In genomic region chr20:17579369-17580039, GRCh38 we compare ENCODE assay signal across 23 cellular contexts. TPM values are rescaled to one million over a fixed set of nuclear protein-coding genes. Genes with fewer than 3 reads are reported as not detected.
DNase-seq lines count a peak whose midpoint lies in the region; ATAC-seq, FAIRE-seq and TF ChIP-seq lines count a peak whose summit lies in the region.
"Had no signal": no experiment of that assay in that cellular context is flagged by ENCODE, and none has a peak within 500 bp of the region (broad histone marks: within the 10 kb centered on the region; RNA-seq: fewer than 3 reads in every experiment).

No MANE protein-coding gene starts in this region.

- H3K27ac ChIP-seq in breast epithelium (no peak overlapping the region), ascending aorta (peak overlapping the region in 1 of 2 donors; percentile 50), tibial artery (peak overlapping the region; percentile 50 to 99), caudate nucleus (ENCODE audit: low read depth, low read length) (no peak overlapping the region), kidney (ENCODE audit: low read depth in 2 of 2, low read length in 2 of 2) (no peak overlapping the region)
- H3K27ac ChIP-seq: C4-2B, spleen, VCaP had no signal

- POLR2A ChIA-PET in MCF 10A (lab: Yijun Ruan, JAX): interaction anchor here (0.9 to 9.3 kb wide), 6 partner anchors 7 to 37 kb away, joined by 3 to 168 read pairs (median 4); partner anchors contain the start of gene DSTN

- H3K27me3 Mint-ChIP-seq in MCF 10A (ENCODE audit: insufficient read depth, unreplicated experiment): no peaks in the 10 kb centered on the region
- H3K27me3 Mint-ChIP-seq: naive B cell, T-cell had no signal

- H3K4me3 ChIP-seq in breast epithelium (no peak overlapping the region), ascending aorta (peak overlapping the region; percentile 8 to 93), tibial artery (peak overlapping the region; percentile 10 to 85), kidney (ENCODE audit: low read length in 2 of 2) (no peak overlapping the region)
- H3K4me3 ChIP-seq: lung, spleen, thyroid gland had no signal

- intact Hi-C loops in MCF 10A (cut with micrococcal nuclease): no loop called here
- intact Hi-C loops in breast epithelium (cut with DNase I; ENCODE audit: low total_unique reads): no loop called here
- intact Hi-C loops in ascending aorta (cut with DNase I): no loop called here
- intact Hi-C loops in tibial artery (cut with DNase I; ENCODE audit: low total_unique reads): loop anchor here (5.0 kb wide), 1 partner anchor 33 kb away; no protein-coding TSS in a partner anchor
- intact Hi-C loops in kidney (cut with DNase I): no loop called here

- peak overlapping the region; percentile 64 for H3K27ac Mint-ChIP-seq in MCF 10A (ENCODE audit: low read depth, unreplicated experiment)
- H3K27ac Mint-ChIP-seq: naive B cell, T-cell had no signal

- H3K9ac ChIP-seq in kidney (ENCODE audit: low read length in 2 of 2): no peak overlapping the region

- no peak for ATAC-seq in HG02970 (IDR thresholded peaks at IDR 0.05; ENCODE audit: low FRiP score, unreplicated experiment)
- ATAC-seq: T-cell had no signal

- H3K4me1 Mint-ChIP-seq in MCF 10A (ENCODE audit: insufficient read depth, unreplicated experiment): peaks cover 27% of the 10 kb centered on the region

- H3K4me1 ChIP-seq in breast epithelium: peaks cover 0 to 16% of the 10 kb centered on the region in 2 donors
- H3K4me1 ChIP-seq in ascending aorta: peaks cover 0 to 58% of the 10 kb centered on the region in 2 donors
- H3K4me1 ChIP-seq in tibial artery: peaks cover 0 to 98% (median 56%) of the 10 kb centered on the region in 4 donors
- H3K4me1 ChIP-seq in kidney (ENCODE audit: control insufficient read depth in 1 of 2, insufficient read depth in 1 of 2, low read depth in 1 of 2, low read length in 2 of 2): no peaks in the 10 kb centered on the region

- H3K9me3 Mint-ChIP-seq in MCF 10A (ENCODE audit: unreplicated experiment): no peaks in the 10 kb centered on the region
- H3K9me3 Mint-ChIP-seq: naive B cell, T-cell had no signal

- H3K36me3 Mint-ChIP-seq in MCF 10A (ENCODE audit: insufficient read depth, unreplicated experiment): peaks cover 33% of the 10 kb centered on the region
- H3K36me3 Mint-ChIP-seq: naive B cell had no signal

- H3K4me3 Mint-ChIP-seq in MCF 10A (ENCODE audit: unreplicated experiment): no peak overlapping the region
- H3K4me3 Mint-ChIP-seq: naive B cell, T-cell had no signal

- no peaks in the 10 kb centered on the region for H3K27me3 ChIP-seq in breast epithelium
- H3K27me3 ChIP-seq in ascending aorta: no peaks in the 10 kb centered on the region
- no peaks in the 10 kb centered on the region for H3K27me3 ChIP-seq in tibial artery
- H3K27me3 ChIP-seq: spleen, thyroid gland had no signal

- CTCF ChIA-PET in MCF 10A (lab: Yijun Ruan, JAX): interaction anchor here (0.5 to 2.1 kb wide), 7 partner anchors 11 to 340 kb away, joined by 3 to 11 read pairs (median 4); no protein-coding TSS in a partner anchor

- BruUV-seq in MCF 10A (replicated peaks; lab: Mats Ljungman, UMichigan): no TSS peak

- TF ChIP-seq CTCF in MCF 10A (IDR thresholded peaks at IDR 0.05; ENCODE audit: unreplicated experiment): no peak
- TF ChIP-seq CTCF in breast epithelium (IDR thresholded peaks at IDR 0.05): no peak
- no peak for TF ChIP-seq CTCF in ascending aorta (IDR thresholded peaks at IDR 0.05)
- no peak for TF ChIP-seq CTCF in tibial artery (IDR thresholded peaks at IDR 0.05)
- no peak for TF ChIP-seq CTCF in kidney (IDR thresholded peaks at IDR 0.05; ENCODE audit: borderline replicate concordance, extremely low read depth, insufficient read depth)

- no peak for TF ChIP-seq POLR2A in breast epithelium (IDR thresholded peaks at IDR 0.05)

- DNase-seq in MCF 10A (ENCODE audit: unreplicated experiment) (peak; percentile 28), breast epithelium (ENCODE audit: low spot score in 2 of 2) (no peak), ascending aorta (ENCODE audit: low spot score in 2 of 2) (no peak), kidney tubule cell (ENCODE audit: low spot score) (peak; percentile 58), tibial artery (no peak), caudate nucleus (lab: John Stamatoyannopoulos, UW) (no peak), kidney (no peak)
- DNase-seq: ACHN; activated T-cell treated with anti-CD3 and anti-CD28 coated beads, Interleukin-2, amount 50 U/mL, for 48 hours; DMS 273 treated with DMSO at 0.1 percent for 48 hours; effector CD4-positive, alpha-beta T cell; MV-4-11; naive B cell; NCI-H2029; NCI-H446; RPMI8226; spleen; T-cell; thyroid gland had no signal

- FAIRE-seq in kidney (lab: Jason Lieb, UNC): no peak

- H3K9me3 ChIP-seq in breast epithelium (no peaks in the 10 kb centered on the region), ascending aorta (no peaks in the 10 kb centered on the region), tibial artery (no peaks in the 10 kb centered on the region), kidney (ENCODE audit: control insufficient read depth in 1 of 2, low read length in 2 of 2) (no peaks in the 10 kb centered on the region)
- H3K9me3 ChIP-seq: spleen, thyroid gland had no signal

- H3K36me3 ChIP-seq in breast epithelium: no peaks in the 10 kb centered on the region
- peaks cover 0 to 35% of the 10 kb centered on the region in 2 donors for H3K36me3 ChIP-seq in ascending aorta
- H3K36me3 ChIP-seq in tibial artery: peaks cover 8 to 25% (median 10%) of the 10 kb centered on the region in 3 donors
- H3K36me3 ChIP-seq in kidney (ENCODE audit: control insufficient read depth in 1 of 2, insufficient read depth in 2 of 2, low read length in 2 of 2): no peaks in the 10 kb centered on the region
- H3K36me3 ChIP-seq: spleen, thyroid gland had no signal

RNA-seq across cellular contexts. Expression of gene DSTN, which starts 9.6 kb away (rescaled TPM):
- 217 and 280 TPM in 2 replicates for total RNA-seq in MCF 10A (2022)
- 100 to 1,000 TPM; 180 to 384 (median 272) TPM for total RNA-seq in breast epithelium
- 452 TPM for total RNA-seq in ascending aorta
- total RNA-seq in kidney: 409 TPM
- 525 TPM for polyA plus RNA-seq in kidney (ENCODE audit: insufficient read depth, low read depth, low replicate concordance)

RNA-seq across cellular contexts. Expression of gene BFSP1, which starts 48.3 kb away (rescaled TPM):
- 3.5 and 3.9 TPM in 2 replicates for total RNA-seq in MCF 10A (2022)
- 1 to 10 TPM in 2 of 3 donors, under 1 TPM in 1; 0.80 to 2.8 (median 1.6) TPM for total RNA-seq in breast epithelium
- total RNA-seq in ascending aorta: not detected
- 1.3 TPM for total RNA-seq in kidney
- 2.1 TPM for polyA plus RNA-seq in kidney (ENCODE audit: insufficient read depth, low read depth, low replicate concordance)

Comparison
In these comparisons a context has a peak if more than half of its experiments do, and no peak if none do; other contexts are left out.
1. DNase-seq: peak in MCF 10A (single experiment) and kidney tubule cell (single experiment); none in breast epithelium (0 of 2), ascending aorta (0 of 2), tibial artery (0 of 2), caudate nucleus (0 of 61) and kidney (single experiment).
2. H3K27ac ChIP-seq: peak in tibial artery (2 of 2); none in breast epithelium (0 of 2), caudate nucleus (single experiment) and kidney (0 of 2).
3. H3K4me3 ChIP-seq: peak in ascending aorta (2 of 2) and tibial artery (2 of 2); none in breast epithelium (0 of 3) and kidney (0 of 2).